Comparison of ENCODE assay signal across 8 cellular contexts in the genomic region with DNA sequence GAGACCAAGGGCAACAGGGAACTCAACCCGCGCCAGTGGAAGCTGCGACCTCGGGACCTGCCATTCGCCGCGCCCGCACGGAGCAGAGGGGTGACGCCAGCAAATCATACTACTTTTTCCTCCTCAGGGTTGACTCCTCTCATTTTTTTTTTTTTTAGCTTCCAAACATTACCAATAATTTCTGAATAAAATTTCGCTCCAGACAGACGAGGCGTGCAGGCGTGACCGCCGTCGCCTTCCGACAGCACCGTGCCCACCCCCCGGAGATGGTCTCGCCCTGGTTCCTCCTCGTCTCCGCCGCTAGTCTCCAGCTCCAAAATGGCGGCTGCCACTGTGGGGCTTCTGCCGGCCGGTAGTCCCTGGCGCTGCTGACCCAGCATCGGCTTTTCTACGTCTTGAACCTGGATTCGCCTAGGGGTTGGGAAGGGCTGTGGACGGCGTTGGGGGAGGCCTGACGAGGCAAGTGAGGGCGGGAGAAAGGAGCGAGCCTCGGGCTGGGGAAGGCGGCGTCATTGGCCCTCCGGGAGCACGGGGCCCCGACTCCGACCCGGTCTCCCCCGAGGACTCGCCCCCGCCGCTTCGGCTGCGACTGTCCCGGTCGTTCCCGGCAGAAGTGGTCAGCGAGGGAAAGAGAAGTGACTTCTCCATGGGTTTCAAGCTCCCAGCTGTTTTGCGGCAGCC. TPM values are rescaled to one million over a fixed set of nuclear protein-coding genes. Genes with fewer than 3 reads are reported as not detected.
DNase-seq lines count a peak whose midpoint lies in the region; ATAC-seq, FAIRE-seq and TF ChIP-seq lines count a peak whose summit lies in the region.

A gene (plus strand): TSS at position 300 of the 681 bp plus-strand sequence. CDS start 9,016 bp downstream, outside the sequence.
A gene (minus strand): TSS at position 37 of the 681 bp plus-strand sequence. CDS start 4,069 bp downstream, outside the sequence.

- POLR2A ChIA-PET in H1 (lab: Charles Lee; ENCODE audit: partially characterized antibody): interaction anchor here (0.6 to 5.0 kb wide), 20 partner anchors 9 to 762 kb away, joined by 3 to 66 read pairs (median 4); a partner anchor contains a TSS

- H4K91ac ChIP-seq in H1 (replicated peaks; ENCODE audit: insufficient read length, low read length): peak within 1 kb of the TSS; percentile 95

- TF ChIP-seq CTCF in H1 (IDR thresholded peaks at IDR 0.05; ENCODE audit: control extremely low read depth in 1 of 3, insufficient read depth in 1 of 3, low read depth in 1 of 3, low read length in 3 of 3): no peak

- peak within 1 kb of the TSS; percentile 98 for H2BK5ac ChIP-seq in H1 (ENCODE audit: low read depth, low read length)

- peak within 1 kb of the TSS; percentile 100 for H4K5ac ChIP-seq in H1 (ENCODE audit: insufficient read length, low read depth, low read length)

- peaks cover 0 to 42% of the 10 kb centered on the region in 2 experiments; a peak in 3 of 4 replicates for H3K79me2 ChIP-seq in H1 (ENCODE audit: control insufficient read depth in 1 of 2, insufficient read depth in 2 of 2, low read length in 2 of 2)

- peak in 1 of 2 experiments; percentile 98; a peak in 2 of 3 replicates for TF ChIP-seq EP300 in H1 (IDR thresholded peaks at IDR 0.05; ENCODE audit: borderline replicate concordance in 1 of 2, low read depth in 2 of 2, low read length in 2 of 2)

- H3K4me3 Mint-ChIP-seq in activated CD8-positive, alpha-beta memory T cell treated with anti-CD3 and anti-CD28 coated beads, Interleukin-2, amount 10 ng/mL, durations not matched to agents 7 days and 5 days: peak within 1 kb of the TSS; percentile 97

- TF ChIP-seq RAD21 in H1 (IDR thresholded peaks at IDR 0.05 in 1 of 2, conservative IDR thresholded peaks at IDR 0.05 in 1 of 2; ENCODE audit: low read depth in 2 of 2, low read length in 2 of 2): no peak

- H3K4me1 ChIP-seq in H1 (replicated peaks in 1 of 4; ENCODE audit: control insufficient read depth in 3 of 4, insufficient read depth in 4 of 4, low read length in 3 of 4): peaks cover 0 to 3% (median 0%) of the 10 kb centered on the region in 4 experiments; a peak in 2 of 7 replicates

- H3K4me2 ChIP-seq in H1 (ENCODE audit: insufficient read depth in 1 of 2, low read depth in 2 of 2, low read length in 2 of 2): peak within 1 kb of the TSS; percentile 77 to 89

- H2BK20ac ChIP-seq in H1 (ENCODE audit: low read length): 0 out of 2 replicates have a peak within 1 kb of the TSS, but pooled peaks have one; percentile 56

- peak within 1 kb of the TSS; percentile 94 to 98 (median 97) for H3K9ac ChIP-seq in H1 (replicated peaks in 1 of 4; ENCODE audit: extremely low read depth in 1 of 4, low read depth in 3 of 4, low read length in 3 of 4)

- H3K4me1 Mint-ChIP-seq in activated CD8-positive, alpha-beta memory T cell treated with anti-CD3 and anti-CD28 coated beads, Interleukin-2, amount 10 ng/mL, durations not matched to agents 7 days and 5 days: peaks cover 52% of the 10 kb centered on the region

- H3K23me2 ChIP-seq in H1 (ENCODE audit: low read depth, low read length): peaks cover 6% of the 10 kb centered on the region; the same call in 1 of the 2 replicates

- H3K27me3 Mint-ChIP-seq in activated CD8-positive, alpha-beta memory T cell treated with anti-CD3 and anti-CD28 coated beads, Interleukin-2, amount 10 ng/mL, durations not matched to agents 7 days and 5 days: no peaks in the 10 kb centered on the region

- TF ChIP-seq POLR2A in H1 (IDR thresholded peaks at IDR 0.05; ENCODE audit: control extremely low read depth in 1 of 2, low read depth in 2 of 2, low read length in 2 of 2): peak; percentile 87 to 96

- H3K18ac ChIP-seq in H1 (ENCODE audit: extremely low read depth, low read length): peak within 1 kb of the TSS; percentile 98

- no peak within 1 kb of the TSS for H3K23ac ChIP-seq in H1 (ENCODE audit: insufficient read length)

- H3K36me3 ChIP-seq in H1 (ENCODE audit: control insufficient read depth in 2 of 4, insufficient read depth in 4 of 4, low read length in 3 of 4): peaks cover 2 to 50% (median 14%) of the 10 kb centered on the region in 4 experiments; a peak in 7 of 8 replicates

- 1% methylated on average over 51 of the region's 55 CpGs; no CpG with 5 or more reads in 1 of the 2 experiments for WGBS in H1 (ENCODE audit: extremely low coverage in 1 of 2, insufficient coverage in 1 of 2, insufficient read length in 1 of 2, insufficient replicate concordance in 2 of 2, low coverage in 1 of 2, low lambda C conversion rate in 2 of 2, missing lambda C conversion rate in 1 of 2), 2 experiments

- H2BK12ac ChIP-seq in H1 (ENCODE audit: low read depth, low read length): peak within 1 kb of the TSS; percentile 63

- peaks cover 37% of the 10 kb centered on the region for H3K36me3 Mint-ChIP-seq in activated CD8-positive, alpha-beta memory T cell treated with anti-CD3 and anti-CD28 coated beads, Interleukin-2, amount 10 ng/mL, durations not matched to agents 7 days and 5 days

- peak within 1 kb of the TSS; percentile 91 for H3K4ac ChIP-seq in H1 (replicated peaks; ENCODE audit: insufficient read length, low read depth, low read length)

- no peaks in the 10 kb centered on the region for H3K27me3 ChIP-seq in H1 (replicated peaks in 1 of 4; ENCODE audit: control insufficient read depth in 3 of 4, extremely low read depth in 1 of 4, insufficient read depth in 3 of 4, low read length in 3 of 4)

- peaks cover 0 to 1% of the 10 kb centered on the region in 2 experiments for H4K20me1 ChIP-seq in H1 (replicated peaks in 1 of 2; ENCODE audit: control insufficient read depth in 1 of 2, insufficient read depth in 2 of 2, low read length in 2 of 2)

- peak within 1 kb of the TSS; percentile 100 for H3K27ac Mint-ChIP-seq in activated CD8-positive, alpha-beta memory T cell treated with anti-CD3 and anti-CD28 coated beads, Interleukin-2, amount 10 ng/mL, durations not matched to agents 7 days and 5 days

- DNase-seq in CMK (ENCODE audit: low read depth): peak; percentile 48
- DNase-seq in HK-2 (ENCODE audit: unreplicated experiment): peak; percentile 85
- DNase-seq in NOMO-1 treated with DMSO at 0.1 percent for 48 hours (lab: John Stamatoyannopoulos, UW; ENCODE audit: unreplicated experiment): peak; percentile 85
- DNase-seq in activated CD8-positive, alpha-beta memory T cell treated with anti-CD3 and anti-CD28 coated beads, Interleukin-2, amount 10 ng/mL, durations not matched to agents 7 days and 5 days: peak; percentile 88
- peak in 1 of 2 experiments; percentile 93 for DNase-seq in H1 (ENCODE audit: low read depth in 1 of 2, low spot score in 2 of 2)
- DNase-seq in mesenteric fat pad (ENCODE audit: low spot score): peak; percentile 93
- peak; percentile 62 to 70 for DNase-seq in stimulated activated CD8-positive, alpha-beta memory T cell treated with anti-CD3 and anti-CD28 coated beads, Interleukin-15, amount 100 ng/mL, for 4 hours (ENCODE audit: low read depth in 2 of 2)

- 0 out of 2 replicates have a peak, but pooled peaks cover 5% of the 10 kb centered on the region for H3K79me1 ChIP-seq in H1 (ENCODE audit: low read depth, low read length)

- H4K8ac ChIP-seq in H1 (ENCODE audit: extremely low read depth, insufficient read depth, low read length): peak within 1 kb of the TSS; percentile 99

- peak within 1 kb of the TSS; percentile 99 for H3K56ac ChIP-seq in H1 (replicated peaks; ENCODE audit: insufficient read length, low read depth, low read length)

- ATAC-seq in GM19455 (IDR thresholded peaks at IDR 0.05; ENCODE audit: unreplicated experiment): peak; percentile 89
- ATAC-seq in activated CD8-positive, alpha-beta memory T cell treated with anti-CD3 and anti-CD28 coated beads, Interleukin-2, amount 10 ng/mL, durations not matched to agents 7 days and 5 days: peak; percentile 93

- H3K4me3 ChIP-seq in H1 (ENCODE audit: extremely low read depth in 1 of 4, insufficient read depth in 2 of 4, low read depth in 3 of 4, low read length in 4 of 4): peak within 1 kb of the TSS; percentile 87 to 100 (median 98)

- CTCF ChIA-PET in activated CD8-positive, alpha-beta memory T cell treated with anti-CD3 and anti-CD28 coated beads, Interleukin-2, amount 10 ng/mL, durations not matched to agents 7 days and 5 days (lab: Charles Lee): interaction anchor here (0.6 to 8.8 kb wide), 7 partner anchors 9 to 569 kb away, joined by 3 to 145 read pairs (median 4); a partner anchor contains a TSS
- CTCF ChIA-PET in H1 (lab: Charles Lee; ENCODE audit: partially characterized antibody): interaction anchor here (0.5 to 5.4 kb wide), 6 partner anchors 10 to 618 kb away, joined by 3 to 45 read pairs (median 3); a partner anchor contains a TSS

- peak within 1 kb of the TSS; percentile 97 for H3K27ac ChIP-seq in H1 (ENCODE audit: low read depth, low read length)

- no peaks in the 10 kb centered on the region for H3K9me3 ChIP-seq in H1 (ENCODE audit: insufficient read depth in 2 of 2, low read depth in 1 of 2, low read length in 1 of 2)

- H3K9me3 Mint-ChIP-seq in activated CD8-positive, alpha-beta memory T cell treated with anti-CD3 and anti-CD28 coated beads, Interleukin-2, amount 10 ng/mL, durations not matched to agents 7 days and 5 days (ENCODE audit: low read depth): no peaks in the 10 kb centered on the region

- no peak within 1 kb of the TSS for H2BK120ac ChIP-seq in H1 (replicated peaks; ENCODE audit: low read depth, low read length)

- H2AFZ ChIP-seq in H1 (ENCODE audit: low read length): peak within 1 kb of the TSS; percentile 87

- H2AK5ac ChIP-seq in H1 (ENCODE audit: low read depth, low read length): peak within 1 kb of the TSS; percentile 60

- no peak within 1 kb of the TSS for H2BK15ac ChIP-seq in H1 (ENCODE audit: low read length)

- no peak within 1 kb of the TSS for H3K14ac ChIP-seq in H1 (ENCODE audit: insufficient read length)

- FAIRE-seq in H1 (lab: Jason Lieb, UNC): no peak

RNA-seq across cellular contexts. Expression of the first gene that starts in this region (rescaled TPM):
- 100 to 1,000 TPM in 1 of 2 experiments, 10 to 100 TPM in 1; 75.5 to 107 TPM for total RNA-seq in activated CD8-positive, alpha-beta memory T cell treated with anti-CD3 and anti-CD28 coated beads, Interleukin-2, amount 10 ng/mL, durations not matched to agents 7 days and 5 days
- 130 and 141 TPM in 2 replicates for total RNA-seq in H1 (2021; fragmentation: NEBNext Ultra II Directional; extraction: Animal tissue kit (Norgen Biotek cat#: 25700))
- 10.0 and 11.3 TPM in 2 replicates for polyA plus RNA-seq in H1 (2011; rRNA removed)
- 27.3 TPM for polyA plus RNA-seq in H1 (2011; cell fraction: cytosol; rRNA removed)
- polyA plus RNA-seq in H1 (2011; cell fraction: nucleus; rRNA removed): 7.5 TPM
- polyA plus RNA-seq in H1 (2012, experiment 1 of 2): 53.9 to 104 TPM (median 59.4 TPM) in 4 replicates
- polyA plus RNA-seq in H1 (2012, experiment 2 of 2): 3.1 TPM
- 32.7 TPM for polyA plus RNA-seq in H1 (2013, experiment 1 of 2)
- 33.9 TPM for polyA plus RNA-seq in H1 (2013, experiment 2 of 2)
- polyA minus RNA-seq in H1 (2011; rRNA and poly(A)+ RNA removed): 41.5 and 63.4 TPM in 2 replicates
- polyA minus RNA-seq in H1 (2011; cell fraction: cytosol; rRNA and poly(A)+ RNA removed): 41.7 TPM
- 37.2 TPM for polyA minus RNA-seq in H1 (2011; cell fraction: nucleus; rRNA and poly(A)+ RNA removed)
- 45.3 TPM for total RNA-seq in mesenteric fat pad

RNA-seq across cellular contexts. Expression of the second gene that starts in this region (rescaled TPM):
- 100 to 1,000 TPM; 109 to 115 TPM for total RNA-seq in activated CD8-positive, alpha-beta memory T cell treated with anti-CD3 and anti-CD28 coated beads, Interleukin-2, amount 10 ng/mL, durations not matched to agents 7 days and 5 days
- 124 and 127 TPM in 2 replicates for total RNA-seq in H1 (2021; fragmentation: NEBNext Ultra II Directional; extraction: Animal tissue kit (Norgen Biotek cat#: 25700))
- polyA plus RNA-seq in H1 (2011; rRNA removed): 190 and 271 TPM in 2 replicates
- polyA plus RNA-seq in H1 (2011; cell fraction: cytosol; rRNA removed): 358 TPM
- polyA plus RNA-seq in H1 (2011; cell fraction: nucleus; rRNA removed): 91.3 TPM
- 284 to 486 TPM (median 385 TPM) in 4 replicates for polyA plus RNA-seq in H1 (2012, experiment 1 of 2)
- polyA plus RNA-seq in H1 (2012, experiment 2 of 2): 579 TPM
- 707 TPM for polyA plus RNA-seq in H1 (2013, experiment 1 of 2)
- 742 TPM for polyA plus RNA-seq in H1 (2013, experiment 2 of 2)
- 25.4 and 41.2 TPM in 2 replicates for polyA minus RNA-seq in H1 (2011; rRNA and poly(A)+ RNA removed)
- 29.3 TPM for polyA minus RNA-seq in H1 (2011; cell fraction: cytosol; rRNA and poly(A)+ RNA removed)
- polyA minus RNA-seq in H1 (2011; cell fraction: nucleus; rRNA and poly(A)+ RNA removed): 34.5 TPM
- total RNA-seq in mesenteric fat pad: 119 TPM
